Comparison of ENCODE assay signal across 17 cellular contexts in the genomic region with DNA sequence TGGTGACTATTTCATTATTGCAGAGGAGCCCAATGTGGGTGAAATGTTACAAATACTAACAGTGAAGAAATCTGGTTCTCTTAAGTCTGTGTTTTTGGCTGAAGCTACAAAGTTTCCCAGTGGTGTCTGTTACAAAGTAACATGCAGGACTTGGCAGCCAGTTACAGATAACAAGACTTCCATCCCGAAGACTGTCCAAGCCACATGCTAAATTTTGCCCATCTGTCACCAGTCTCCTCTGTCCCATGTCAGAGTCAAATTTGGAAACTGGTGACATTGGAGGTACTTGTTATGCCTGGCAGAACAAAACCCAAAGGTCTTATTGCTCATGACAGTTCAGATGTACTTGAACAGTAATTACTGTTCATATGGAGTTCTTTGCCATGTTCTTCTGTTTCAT.
DNase-seq lines count a peak whose midpoint lies in the region; ATAC-seq, FAIRE-seq and TF ChIP-seq lines count a peak whose summit lies in the region.
"Had no signal": no experiment of that assay in that cellular context is flagged by ENCODE, and none has a peak within 500 bp of the region (broad histone marks: within the 10 kb centered on the region; RNA-seq: fewer than 3 reads in every experiment).

No MANE protein-coding gene starts in this region.

- H3K4me2 ChIP-seq in GM23248 (ENCODE audit: unreplicated experiment): no peak overlapping the region
- H3K4me2 ChIP-seq: A549 had no signal

- no peaks in the 10 kb centered on the region for H3K36me3 ChIP-seq in heart left ventricle
- no peaks in the 10 kb centered on the region for H3K36me3 ChIP-seq in right atrium auricular region
- no peaks in the 10 kb centered on the region for H3K36me3 ChIP-seq in subcutaneous abdominal adipose tissue (ENCODE audit: control insufficient read depth in 5 of 5, insufficient read depth in 5 of 5, low read length in 5 of 5)
- no peaks in the 10 kb centered on the region for H3K36me3 ChIP-seq in GM23248 (ENCODE audit: low read depth)
- H3K36me3 ChIP-seq: BE2C, HAP-1 had no signal

- DNase-seq in NCI-H446 treated with DMSO at 0.1 percent for 48 hours (lab: John Stamatoyannopoulos, UW): peak; percentile 81
- DNase-seq in heart left ventricle: peak in 4 of 5 donors; percentile 35 to 49 (median 41)
- no peak for DNase-seq in right atrium auricular region (ENCODE audit: low spot score)
- no peak for DNase-seq in GM12891 (ENCODE audit: insufficient read length, low spot score)
- no peak for DNase-seq in NCI-H1105 (lab: John Stamatoyannopoulos, UW)
- no peak for DNase-seq in GM23248
- DNase-seq: BE2C; CD4-positive, alpha-beta memory T cell; DND-41; GDM1; GOT3; IMR-90 had no signal

- H3K9me3 ChIP-seq in heart left ventricle (no peaks in the 10 kb centered on the region), right atrium auricular region (no peaks in the 10 kb centered on the region), subcutaneous abdominal adipose tissue (ENCODE audit: control insufficient read depth in 5 of 5, low read length in 5 of 5) (no peaks in the 10 kb centered on the region), GM23248 (ENCODE audit: low read depth) (no peaks in the 10 kb centered on the region)
- H3K9me3 ChIP-seq: A549, BE2C, HAP-1 had no signal

- in situ Hi-C loops in GM23248 (cut with MboI): no loop called here

- intact Hi-C loops in heart left ventricle (cut with DNase I): no loop called here

- peak overlapping the region in 4 of 12 donors; percentile 8 to 47 (median 36) for H3K27ac ChIP-seq in heart left ventricle
- peak overlapping the region; percentile 31 to 80 for H3K27ac ChIP-seq in right atrium auricular region
- H3K27ac ChIP-seq in subcutaneous abdominal adipose tissue (ENCODE audit: low read depth, low read length): peak overlapping the region; percentile 65
- H3K27ac ChIP-seq in GM23248: no peak overlapping the region
- H3K27ac ChIP-seq: A549, C4-2B had no signal

- TF ChIP-seq CTCF in heart left ventricle (IDR thresholded peaks at IDR 0.05): no peak
- TF ChIP-seq CTCF in right atrium auricular region (IDR thresholded peaks at IDR 0.05): no peak

- peaks cover 0 to 5% (median 0%) of the 10 kb centered on the region in 12 donors for H3K4me1 ChIP-seq in heart left ventricle
- no peaks in the 10 kb centered on the region for H3K4me1 ChIP-seq in right atrium auricular region
- peaks cover 0 to 20% (median 0%) of the 10 kb centered on the region in 5 donors for H3K4me1 ChIP-seq in subcutaneous abdominal adipose tissue (ENCODE audit: control insufficient read depth in 5 of 5, insufficient read depth in 5 of 5, low read length in 5 of 5)
- H3K4me1 ChIP-seq in GM23248 (ENCODE audit: insufficient read depth): no peaks in the 10 kb centered on the region
- H3K4me1 ChIP-seq: A549, BE2C had no signal

- no peak overlapping the region for H3K9ac ChIP-seq in subcutaneous abdominal adipose tissue (ENCODE audit: low read length in 5 of 5)
- H3K9ac ChIP-seq in GM23248: no peak overlapping the region

- no peaks in the 10 kb centered on the region for H4K20me1 ChIP-seq in GM23248 (ENCODE audit: insufficient read depth)

- H3F3A ChIP-seq in GM23248 (ENCODE audit: insufficient read depth): no peaks in the 10 kb centered on the region

- no peaks in the 10 kb centered on the region for H3K79me2 ChIP-seq in GM23248 (ENCODE audit: insufficient read depth)

- H3K4me3 ChIP-seq in heart left ventricle: no peak overlapping the region
- no peak overlapping the region for H3K4me3 ChIP-seq in right atrium auricular region
- no peak overlapping the region for H3K4me3 ChIP-seq in subcutaneous abdominal adipose tissue (ENCODE audit: low read depth in 1 of 5, low read length in 5 of 5)
- H3K4me3 ChIP-seq in GM23248: no peak overlapping the region
- H3K4me3 ChIP-seq: A549, HAP-1 had no signal

- FAIRE-seq in GM12891 (lab: Jason Lieb, UNC): no peak
- FAIRE-seq: A549 had no signal

- H3K9me2 ChIP-seq in GM23248 (ENCODE audit: insufficient read depth): no peaks in the 10 kb centered on the region

- no peaks in the 10 kb centered on the region for H3K27me3 ChIP-seq in heart left ventricle
- no peaks in the 10 kb centered on the region for H3K27me3 ChIP-seq in right atrium auricular region
- H3K27me3 ChIP-seq in subcutaneous abdominal adipose tissue (ENCODE audit: control insufficient read depth in 5 of 5, insufficient read depth in 4 of 5, low read length in 5 of 5): no peaks in the 10 kb centered on the region
- no peaks in the 10 kb centered on the region for H3K27me3 ChIP-seq in GM23248 (replicated peaks; ENCODE audit: insufficient read depth)
- H3K27me3 ChIP-seq: BE2C had no signal

- 22 to 36% (median 31%) methylated on average over 1 of the region's 1 CpG for WGBS in heart left ventricle, 4 donors
- WGBS in GM23248 (ENCODE audit: low coverage in 1 of 2, low lambda C conversion rate in 2 of 2, missing lambda C conversion rate in 2 of 2), 2 experiments: 0% methylated on average over 1 of the region's 1 CpG

- H2AFZ ChIP-seq in GM23248: no peak overlapping the region

- TF ChIP-seq POLR2A in heart left ventricle (IDR thresholded peaks at IDR 0.05) (no peak), GM12891 (IDR thresholded peaks at IDR 0.05; ENCODE audit: low read depth, low read length) (no peak)

- ATAC-seq in heart left ventricle (peak; percentile 99), GM18867 (IDR thresholded peaks at IDR 0.05; ENCODE audit: unreplicated experiment) (no peak)
- ATAC-seq: A549 had no signal

TF ChIP-seq in GM12891, 5 proteins besides CTCF, POLR2A, EP300 and RAD21:
- no peak for TF ChIP-seq PAX5 (IDR thresholded peaks at IDR 0.05; ENCODE audit: insufficient read depth, low read length, severe bottlenecking)
- no peak for TF ChIP-seq TAF1 (IDR thresholded peaks at IDR 0.05; ENCODE audit: low read depth, low read length)
- TF ChIP-seq POU2F2 (IDR thresholded peaks at IDR 0.05; ENCODE audit: low read depth, low read length): no peak
- no peak for TF ChIP-seq SPI1 (IDR thresholded peaks at IDR 0.05; ENCODE audit: low read depth, low read length)
- TF ChIP-seq POLR2AphosphoS5 (IDR thresholded peaks at IDR 0.05; ENCODE audit: low read depth, low read length): no peak

Comparison
In these comparisons a context has a peak if more than half of its experiments do, and no peak if none do; other contexts are left out.
1. DNase-seq: peak in NCI-H446 treated with DMSO at 0.1 percent for 48 hours (single experiment) and heart left ventricle (4 of 5); none in right atrium auricular region (single experiment), GM12891 (single experiment), NCI-H1105 (single experiment) and GM23248 (single experiment).